ENCODE assay signal across 1 cellular context in the genomic region with DNA sequence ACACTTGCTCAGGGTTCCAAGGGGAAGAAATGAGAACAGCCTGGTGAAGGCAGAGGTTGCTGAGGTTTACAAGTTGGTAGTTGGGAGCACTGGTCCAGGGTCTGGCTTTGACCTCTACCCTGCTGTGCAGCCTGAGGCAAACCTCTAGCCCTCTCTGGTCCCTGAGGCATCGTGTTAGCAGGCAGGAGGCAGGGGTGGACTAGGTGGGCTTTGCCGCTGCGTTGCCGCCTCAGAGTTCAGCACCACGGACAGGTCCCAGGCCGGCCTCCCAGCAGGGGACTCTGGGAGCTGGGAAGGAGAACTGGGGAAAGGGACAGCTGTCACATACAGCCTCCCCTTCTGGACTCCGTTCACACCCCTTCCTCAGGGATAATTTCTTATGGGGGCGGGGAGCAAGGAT.
TF ChIP-seq lines count a peak whose summit lies in the region.

No MANE protein-coding gene starts in this region.

TF ChIP-seq in HepG2, 621 proteins besides CTCF, POLR2A, EP300 and RAD21 (continued from another document and continues in another):
- TF ChIP-seq, protein P1, sequence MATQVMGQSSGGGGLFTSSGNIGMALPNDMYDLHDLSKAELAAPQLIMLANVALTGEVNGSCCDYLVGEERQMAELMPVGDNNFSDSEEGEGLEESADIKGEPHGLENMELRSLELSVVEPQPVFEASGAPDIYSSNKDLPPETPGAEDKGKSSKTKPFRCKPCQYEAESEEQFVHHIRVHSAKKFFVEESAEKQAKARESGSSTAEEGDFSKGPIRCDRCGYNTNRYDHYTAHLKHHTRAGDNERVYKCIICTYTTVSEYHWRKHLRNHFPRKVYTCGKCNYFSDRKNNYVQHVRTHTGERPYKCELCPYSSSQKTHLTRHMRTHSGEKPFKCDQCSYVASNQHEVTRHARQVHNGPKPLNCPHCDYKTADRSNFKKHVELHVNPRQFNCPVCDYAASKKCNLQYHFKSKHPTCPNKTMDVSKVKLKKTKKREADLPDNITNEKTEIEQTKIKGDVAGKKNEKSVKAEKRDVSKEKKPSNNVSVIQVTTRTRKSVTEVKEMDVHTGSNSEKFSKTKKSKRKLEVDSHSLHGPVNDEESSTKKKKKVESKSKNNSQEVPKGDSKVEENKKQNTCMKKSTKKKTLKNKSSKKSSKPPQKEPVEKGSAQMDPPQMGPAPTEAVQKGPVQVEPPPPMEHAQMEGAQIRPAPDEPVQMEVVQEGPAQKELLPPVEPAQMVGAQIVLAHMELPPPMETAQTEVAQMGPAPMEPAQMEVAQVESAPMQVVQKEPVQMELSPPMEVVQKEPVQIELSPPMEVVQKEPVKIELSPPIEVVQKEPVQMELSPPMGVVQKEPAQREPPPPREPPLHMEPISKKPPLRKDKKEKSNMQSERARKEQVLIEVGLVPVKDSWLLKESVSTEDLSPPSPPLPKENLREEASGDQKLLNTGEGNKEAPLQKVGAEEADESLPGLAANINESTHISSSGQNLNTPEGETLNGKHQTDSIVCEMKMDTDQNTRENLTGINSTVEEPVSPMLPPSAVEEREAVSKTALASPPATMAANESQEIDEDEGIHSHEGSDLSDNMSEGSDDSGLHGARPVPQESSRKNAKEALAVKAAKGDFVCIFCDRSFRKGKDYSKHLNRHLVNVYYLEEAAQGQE (IDR thresholded peaks at IDR 0.05; ENCODE audit: borderline replicate concordance in 1 of 2, low read depth in 1 of 2, low read length in 2 of 2), result peak in 1 of 2 experiments; percentile 97
- TF ChIP-seq ZNF614 (CRISPR knock-in tag; IDR thresholded peaks at IDR 0.05; ENCODE audit: borderline replicate concordance), result 0 out of 2 replicates have a peak, but pooled peaks have one; percentile 41
- TF ChIP-seq EHMT2 (IDR thresholded peaks at IDR 0.05; ENCODE audit: borderline replicate concordance, low read depth, low read length), result peak; percentile 88; the same call in 1 of the 2 replicates
- TF ChIP-seq SAP130 (CRISPR knock-in tag; IDR thresholded peaks at IDR 0.05; ENCODE audit: low read depth), result peak; percentile 79
- no peak for TF ChIP-seq SMYD3 (CRISPR knock-in tag; IDR thresholded peaks at IDR 0.05)
- TF ChIP-seq WIZ (CRISPR knock-in tag; IDR thresholded peaks at IDR 0.05), result peak; percentile 93
- TF ChIP-seq, protein P2, sequence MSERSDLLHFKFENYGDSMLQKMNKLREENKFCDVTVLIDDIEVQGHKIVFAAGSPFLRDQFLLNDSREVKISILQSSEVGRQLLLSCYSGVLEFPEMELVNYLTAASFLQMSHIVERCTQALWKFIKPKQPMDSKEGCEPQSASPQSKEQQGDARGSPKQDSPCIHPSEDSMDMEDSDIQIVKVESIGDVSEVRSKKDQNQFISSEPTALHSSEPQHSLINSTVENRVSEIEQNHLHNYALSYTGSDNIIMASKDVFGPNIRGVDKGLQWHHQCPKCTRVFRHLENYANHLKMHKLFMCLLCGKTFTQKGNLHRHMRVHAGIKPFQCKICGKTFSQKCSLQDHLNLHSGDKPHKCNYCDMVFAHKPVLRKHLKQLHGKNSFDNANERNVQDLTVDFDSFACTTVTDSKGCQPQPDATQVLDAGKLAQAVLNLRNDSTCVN (CRISPR knock-in tag; IDR thresholded peaks at IDR 0.05; ENCODE audit: borderline replicate concordance), result peak; percentile 86; the same call in 1 of the 2 replicates
- no peak for TF ChIP-seq TOPORS (CRISPR knock-in tag; IDR thresholded peaks at IDR 0.05)
- no peak for TF ChIP-seq EED (CRISPR knock-in tag; IDR thresholded peaks at IDR 0.05)
- no peak for TF ChIP-seq ZFP36L1 (CRISPR knock-in tag; IDR thresholded peaks at IDR 0.05)
- TF ChIP-seq, protein P3, sequence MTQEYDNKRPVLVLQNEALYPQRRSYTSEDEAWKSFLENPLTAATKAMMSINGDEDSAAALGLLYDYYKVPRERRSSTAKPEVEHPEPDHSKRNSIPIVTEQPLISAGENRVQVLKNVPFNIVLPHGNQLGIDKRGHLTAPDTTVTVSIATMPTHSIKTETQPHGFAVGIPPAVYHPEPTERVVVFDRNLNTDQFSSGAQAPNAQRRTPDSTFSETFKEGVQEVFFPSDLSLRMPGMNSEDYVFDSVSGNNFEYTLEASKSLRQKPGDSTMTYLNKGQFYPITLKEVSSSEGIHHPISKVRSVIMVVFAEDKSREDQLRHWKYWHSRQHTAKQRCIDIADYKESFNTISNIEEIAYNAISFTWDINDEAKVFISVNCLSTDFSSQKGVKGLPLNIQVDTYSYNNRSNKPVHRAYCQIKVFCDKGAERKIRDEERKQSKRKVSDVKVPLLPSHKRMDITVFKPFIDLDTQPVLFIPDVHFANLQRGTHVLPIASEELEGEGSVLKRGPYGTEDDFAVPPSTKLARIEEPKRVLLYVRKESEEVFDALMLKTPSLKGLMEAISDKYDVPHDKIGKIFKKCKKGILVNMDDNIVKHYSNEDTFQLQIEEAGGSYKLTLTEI (CRISPR knock-in tag; conservative IDR thresholded peaks at IDR 0.05), result no peak
- no peak for TF ChIP-seq HNF4G (IDR thresholded peaks at IDR 0.05; ENCODE audit: borderline replicate concordance, low read depth, low read length)
- no peak for TF ChIP-seq HNF4G (CRISPR knock-in tag; IDR thresholded peaks at IDR 0.05; ENCODE audit: borderline replicate concordance, low read depth)
- no peak for TF ChIP-seq RAD51 (IDR thresholded peaks at IDR 0.05; ENCODE audit: borderline replicate concordance)
- TF ChIP-seq, protein P4, sequence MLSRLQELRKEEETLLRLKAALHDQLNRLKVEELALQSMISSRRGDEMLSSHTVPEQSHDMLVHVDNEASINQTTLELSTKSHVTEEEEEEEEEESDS (CRISPR knock-in tag; IDR thresholded peaks at IDR 0.05; ENCODE audit: borderline replicate concordance), result no peak
- TF ChIP-seq, protein P5, sequence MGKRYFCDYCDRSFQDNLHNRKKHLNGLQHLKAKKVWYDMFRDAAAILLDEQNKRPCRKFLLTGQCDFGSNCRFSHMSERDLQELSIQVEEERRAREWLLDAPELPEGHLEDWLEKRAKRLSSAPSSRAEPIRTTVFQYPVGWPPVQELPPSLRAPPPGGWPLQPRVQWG (CRISPR knock-in tag; IDR thresholded peaks at IDR 0.05; ENCODE audit: borderline replicate concordance, low read depth), result no peak
- TF ChIP-seq MZF1 (CRISPR knock-in tag; IDR thresholded peaks at IDR 0.05; ENCODE audit: borderline replicate concordance), result no peak
- TF ChIP-seq HNRNPLL (IDR thresholded peaks at IDR 0.05; ENCODE audit: low read depth, low read length, poor library complexity, severe bottlenecking), result no peak
- no peak for TF ChIP-seq KDM3A (CRISPR knock-in tag; IDR thresholded peaks at IDR 0.05; ENCODE audit: low read depth)
- TF ChIP-seq HDAC6 (IDR thresholded peaks at IDR 0.05; ENCODE audit: low read depth, low read length), result no peak
- TF ChIP-seq POLR2AphosphoS2 (IDR thresholded peaks at IDR 0.05; ENCODE audit: low read depth, low read length), result no peak
- TF ChIP-seq DMAP1 (CRISPR knock-in tag; IDR thresholded peaks at IDR 0.05), result no peak
- TF ChIP-seq HDAC1 (CRISPR knock-in tag; IDR thresholded peaks at IDR 0.05), result no peak
- TF ChIP-seq, protein P6, sequence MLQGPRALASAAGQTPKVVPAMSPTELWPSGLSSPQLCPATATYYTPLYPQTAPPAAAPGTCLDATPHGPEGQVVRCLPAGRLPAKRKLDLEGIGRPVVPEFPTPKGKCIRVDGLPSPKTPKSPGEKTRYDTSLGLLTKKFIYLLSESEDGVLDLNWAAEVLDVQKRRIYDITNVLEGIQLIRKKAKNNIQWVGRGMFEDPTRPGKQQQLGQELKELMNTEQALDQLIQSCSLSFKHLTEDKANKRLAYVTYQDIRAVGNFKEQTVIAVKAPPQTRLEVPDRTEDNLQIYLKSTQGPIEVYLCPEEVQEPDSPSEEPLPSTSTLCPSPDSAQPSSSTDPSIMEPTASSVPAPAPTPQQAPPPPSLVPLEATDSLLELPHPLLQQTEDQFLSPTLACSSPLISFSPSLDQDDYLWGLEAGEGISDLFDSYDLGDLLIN (CRISPR knock-in tag; IDR thresholded peaks at IDR 0.05; ENCODE audit: borderline replicate concordance), result no peak
- TF ChIP-seq SOX5 (CRISPR knock-in tag; IDR thresholded peaks at IDR 0.05; ENCODE audit: borderline replicate concordance), result peak; percentile 27; the same call in 1 of the 2 replicates
- TF ChIP-seq NFE2 (CRISPR knock-in tag; IDR thresholded peaks at IDR 0.05), result no peak
- peak; percentile 36; the same call in 1 of the 2 replicates for TF ChIP-seq FOXO1 (CRISPR knock-in tag; IDR thresholded peaks at IDR 0.05)
- peak; percentile 58; the same call in 1 of the 2 replicates for TF ChIP-seq SIX4 (CRISPR knock-in tag; IDR thresholded peaks at IDR 0.05)
- TF ChIP-seq ZNF615 (CRISPR knock-in tag; IDR thresholded peaks at IDR 0.05; ENCODE audit: borderline replicate concordance), result no peak
- TF ChIP-seq ZNF235 (CRISPR knock-in tag; IDR thresholded peaks at IDR 0.05; ENCODE audit: borderline replicate concordance), result no peak
- no peak for TF ChIP-seq SAFB2 (CRISPR knock-in tag; IDR thresholded peaks at IDR 0.05; ENCODE audit: borderline replicate concordance, low read depth)
- peak; percentile 45; the same call in 1 of the 2 replicates for TF ChIP-seq FOXK1 (CRISPR knock-in tag; IDR thresholded peaks at IDR 0.05; ENCODE audit: borderline replicate concordance, low read depth)
- TF ChIP-seq EZH2 (conservative IDR thresholded peaks at IDR 0.05; ENCODE audit: low read depth, low read length), result no peak
- TF ChIP-seq, protein P7, sequence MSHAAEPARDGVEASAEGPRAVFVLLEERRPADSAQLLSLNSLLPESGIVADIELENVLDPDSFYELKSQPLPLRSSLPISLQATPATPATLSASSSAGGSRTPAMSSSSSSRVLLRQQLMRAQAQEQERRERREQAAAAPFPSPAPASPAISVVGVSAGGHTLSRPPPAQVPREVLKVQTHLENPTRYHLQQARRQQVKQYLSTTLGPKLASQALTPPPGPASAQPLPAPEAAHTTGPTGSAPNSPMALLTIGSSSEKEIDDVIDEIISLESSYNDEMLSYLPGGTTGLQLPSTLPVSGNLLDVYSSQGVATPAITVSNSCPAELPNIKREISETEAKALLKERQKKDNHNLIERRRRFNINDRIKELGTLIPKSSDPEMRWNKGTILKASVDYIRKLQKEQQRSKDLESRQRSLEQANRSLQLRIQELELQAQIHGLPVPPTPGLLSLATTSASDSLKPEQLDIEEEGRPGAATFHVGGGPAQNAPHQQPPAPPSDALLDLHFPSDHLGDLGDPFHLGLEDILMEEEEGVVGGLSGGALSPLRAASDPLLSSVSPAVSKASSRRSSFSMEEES (CRISPR knock-in tag; IDR thresholded peaks at IDR 0.05), result peak; percentile 61
- TF ChIP-seq, protein P8, sequence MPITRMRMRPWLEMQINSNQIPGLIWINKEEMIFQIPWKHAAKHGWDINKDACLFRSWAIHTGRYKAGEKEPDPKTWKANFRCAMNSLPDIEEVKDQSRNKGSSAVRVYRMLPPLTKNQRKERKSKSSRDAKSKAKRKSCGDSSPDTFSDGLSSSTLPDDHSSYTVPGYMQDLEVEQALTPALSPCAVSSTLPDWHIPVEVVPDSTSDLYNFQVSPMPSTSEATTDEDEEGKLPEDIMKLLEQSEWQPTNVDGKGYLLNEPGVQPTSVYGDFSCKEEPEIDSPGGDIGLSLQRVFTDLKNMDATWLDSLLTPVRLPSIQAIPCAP (CRISPR knock-in tag; IDR thresholded peaks at IDR 0.05; ENCODE audit: low read depth), result no peak
- TF ChIP-seq ISX (CRISPR knock-in tag; conservative IDR thresholded peaks at IDR 0.05), result peak; percentile 90; the same call in 1 of the 2 replicates
- 0 out of 2 replicates have a peak, but pooled peaks have one; percentile 32 for TF ChIP-seq ZNF343 (CRISPR knock-in tag; IDR thresholded peaks at IDR 0.05)
- no peak for TF ChIP-seq MAF1 (CRISPR knock-in tag; IDR thresholded peaks at IDR 0.05; ENCODE audit: borderline replicate concordance)
- no peak for TF ChIP-seq ZNF326 (CRISPR knock-in tag; IDR thresholded peaks at IDR 0.05; ENCODE audit: borderline replicate concordance)
- TF ChIP-seq, protein P9, sequence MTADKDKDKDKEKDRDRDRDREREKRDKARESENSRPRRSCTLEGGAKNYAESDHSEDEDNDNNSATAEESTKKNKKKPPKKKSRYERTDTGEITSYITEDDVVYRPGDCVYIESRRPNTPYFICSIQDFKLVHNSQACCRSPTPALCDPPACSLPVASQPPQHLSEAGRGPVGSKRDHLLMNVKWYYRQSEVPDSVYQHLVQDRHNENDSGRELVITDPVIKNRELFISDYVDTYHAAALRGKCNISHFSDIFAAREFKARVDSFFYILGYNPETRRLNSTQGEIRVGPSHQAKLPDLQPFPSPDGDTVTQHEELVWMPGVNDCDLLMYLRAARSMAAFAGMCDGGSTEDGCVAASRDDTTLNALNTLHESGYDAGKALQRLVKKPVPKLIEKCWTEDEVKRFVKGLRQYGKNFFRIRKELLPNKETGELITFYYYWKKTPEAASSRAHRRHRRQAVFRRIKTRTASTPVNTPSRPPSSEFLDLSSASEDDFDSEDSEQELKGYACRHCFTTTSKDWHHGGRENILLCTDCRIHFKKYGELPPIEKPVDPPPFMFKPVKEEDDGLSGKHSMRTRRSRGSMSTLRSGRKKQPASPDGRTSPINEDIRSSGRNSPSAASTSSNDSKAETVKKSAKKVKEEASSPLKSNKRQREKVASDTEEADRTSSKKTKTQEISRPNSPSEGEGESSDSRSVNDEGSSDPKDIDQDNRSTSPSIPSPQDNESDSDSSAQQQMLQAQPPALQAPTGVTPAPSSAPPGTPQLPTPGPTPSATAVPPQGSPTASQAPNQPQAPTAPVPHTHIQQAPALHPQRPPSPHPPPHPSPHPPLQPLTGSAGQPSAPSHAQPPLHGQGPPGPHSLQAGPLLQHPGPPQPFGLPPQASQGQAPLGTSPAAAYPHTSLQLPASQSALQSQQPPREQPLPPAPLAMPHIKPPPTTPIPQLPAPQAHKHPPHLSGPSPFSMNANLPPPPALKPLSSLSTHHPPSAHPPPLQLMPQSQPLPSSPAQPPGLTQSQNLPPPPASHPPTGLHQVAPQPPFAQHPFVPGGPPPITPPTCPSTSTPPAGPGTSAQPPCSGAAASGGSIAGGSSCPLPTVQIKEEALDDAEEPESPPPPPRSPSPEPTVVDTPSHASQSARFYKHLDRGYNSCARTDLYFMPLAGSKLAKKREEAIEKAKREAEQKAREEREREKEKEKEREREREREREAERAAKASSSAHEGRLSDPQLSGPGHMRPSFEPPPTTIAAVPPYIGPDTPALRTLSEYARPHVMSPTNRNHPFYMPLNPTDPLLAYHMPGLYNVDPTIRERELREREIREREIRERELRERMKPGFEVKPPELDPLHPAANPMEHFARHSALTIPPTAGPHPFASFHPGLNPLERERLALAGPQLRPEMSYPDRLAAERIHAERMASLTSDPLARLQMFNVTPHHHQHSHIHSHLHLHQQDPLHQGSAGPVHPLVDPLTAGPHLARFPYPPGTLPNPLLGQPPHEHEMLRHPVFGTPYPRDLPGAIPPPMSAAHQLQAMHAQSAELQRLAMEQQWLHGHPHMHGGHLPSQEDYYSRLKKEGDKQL (CRISPR knock-in tag; IDR thresholded peaks at IDR 0.05; ENCODE audit: low read depth), result no peak
- peak in 1 of 2 experiments; percentile 77; a peak in 2 of 4 replicates for TF ChIP-seq KLF16 (CRISPR knock-in tag; IDR thresholded peaks at IDR 0.05)
- TF ChIP-seq RNF2 (conservative IDR thresholded peaks at IDR 0.05; ENCODE audit: low read depth), result no peak
- TF ChIP-seq, protein P10, sequence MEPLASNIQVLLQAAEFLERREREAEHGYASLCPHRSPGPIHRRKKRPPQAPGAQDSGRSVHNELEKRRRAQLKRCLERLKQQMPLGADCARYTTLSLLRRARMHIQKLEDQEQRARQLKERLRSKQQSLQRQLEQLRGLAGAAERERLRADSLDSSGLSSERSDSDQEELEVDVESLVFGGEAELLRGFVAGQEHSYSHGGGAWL (CRISPR knock-in tag; IDR thresholded peaks at IDR 0.05), result peak; percentile 82; the same call in 1 of the 2 replicates
- TF ChIP-seq DPF2 (CRISPR knock-in tag; IDR thresholded peaks at IDR 0.05; ENCODE audit: borderline replicate concordance, low read depth), result no peak
- peak; percentile 70; the same call in 1 of the 2 replicates for TF ChIP-seq ZNF12 (CRISPR knock-in tag; IDR thresholded peaks at IDR 0.05)
- 0 out of 2 replicates have a peak, but pooled peaks have one; percentile 68 for TF ChIP-seq MIXL1 (CRISPR knock-in tag; IDR thresholded peaks at IDR 0.05)
- TF ChIP-seq ZNF598 (CRISPR knock-in tag; IDR thresholded peaks at IDR 0.05; ENCODE audit: borderline replicate concordance), result no peak
